Comparison of ENCODE assay signal across 9 cellular contexts in genomic region chr3:71658131-71658530, GRCh38.
A peak's percentile ranks its signal among the peaks of the same experiment; 100 is the strongest.
DNase-seq lines count a peak whose midpoint lies in the region; ATAC-seq and TF ChIP-seq lines count a peak whose summit lies in the region.
"Had no signal": no experiment of that assay in that cellular context is flagged by ENCODE, and none has a peak within 500 bp of the region (broad histone marks: within the 10 kb centered on the region; RNA-seq: fewer than 3 reads in every experiment).

No MANE protein-coding gene starts in this region.

- no peak for TF ChIP-seq CTCF in tibial artery (IDR thresholded peaks at IDR 0.05)

- peaks cover 0 to 17% (median 13%) of the 10 kb centered on the region in 4 donors for H3K4me1 ChIP-seq in tibial artery

- H3K27me3 ChIP-seq in tibial artery: no peaks in the 10 kb centered on the region

- peak overlapping the region; percentile 53 to 83 for H3K27ac ChIP-seq in tibial artery

- no peaks in the 10 kb centered on the region for H3K9me3 ChIP-seq in tibial artery

- H3K36me3 ChIP-seq in tibial artery: no peaks in the 10 kb centered on the region

- no peak for ATAC-seq in HG02759 (IDR thresholded peaks at IDR 0.05; ENCODE audit: unreplicated experiment)
- no peak for ATAC-seq in GM21447 (IDR thresholded peaks at IDR 0.05; ENCODE audit: unreplicated experiment)

- intact Hi-C loops in tibial artery (cut with DNase I; ENCODE audit: low total_unique reads): no loop called here

- peak overlapping the region in 1 of 2 donors; percentile 5 for H3K4me3 ChIP-seq in tibial artery

- DNase-seq in NCI-H748 (lab: John Stamatoyannopoulos, UW; ENCODE audit: unreplicated experiment): peak; percentile 62
- no peak for DNase-seq in NCI-H748 treated with DMSO at 0.1 percent for 48 hours (lab: John Stamatoyannopoulos, UW)
- peak; percentile 95 for DNase-seq in astrocyte of the hippocampus (ENCODE audit: low read depth, low spot score)
- peak; percentile 63 for DNase-seq in iris pigment epithelial cell (ENCODE audit: low read depth)
- peak; percentile 89 to 94 for DNase-seq in tibial artery
- no peak for DNase-seq in GM03348 (ENCODE audit: low spot score)
- DNase-seq: immature natural killer cell had no signal

Comparison
In these comparisons a context has a peak if more than half of its experiments do, and no peak if none do; other contexts are left out.
1. DNase-seq: peak in NCI-H748 (single experiment), astrocyte of the hippocampus (single experiment), iris pigment epithelial cell (single experiment) and tibial artery (2 of 2); none in NCI-H748 treated with DMSO at 0.1 percent for 48 hours (single experiment) and GM03348 (single experiment).